Comparison of ENCODE assay signal across 6 cellular contexts in the genomic region with DNA sequence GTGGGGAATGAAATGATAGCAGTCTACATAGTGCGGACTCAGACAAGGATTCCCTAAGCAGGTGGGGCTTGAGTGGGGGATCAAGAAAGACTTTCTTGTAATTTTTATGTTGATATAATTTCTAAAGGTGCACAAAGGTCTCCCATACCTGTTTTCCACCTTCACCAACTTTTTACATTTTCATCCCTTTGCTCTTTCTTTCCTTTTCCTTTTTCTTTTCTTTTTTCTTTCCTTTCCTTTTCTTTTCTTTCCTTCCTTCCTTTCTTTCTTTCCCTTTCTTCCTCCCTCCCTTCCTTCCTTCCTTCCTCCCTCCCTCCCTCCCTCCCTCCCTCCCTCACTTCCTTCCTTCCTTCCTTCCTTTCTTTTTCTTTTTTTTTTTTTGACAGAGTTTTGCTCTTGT.
"Had no signal": no experiment of that assay in that cellular context is flagged by ENCODE, and none has a peak within 500 bp of the region (broad histone marks: within the 10 kb centered on the region; RNA-seq: fewer than 3 reads in every experiment).

No MANE protein-coding gene starts in this region.

- H3K9ac ChIP-seq: KMS-11 had no signal

- H3K4me2 ChIP-seq: KMS-11 had no signal

- FAIRE-seq: HTR-8/SVneo had no signal

- DNase-seq: IMR-90, KBM-7, KG1 had no signal

- H3K27ac ChIP-seq: HL-60, KMS-11 had no signal
